Comparison of ENCODE assay signal across 1 cellular context in the genomic region with DNA sequence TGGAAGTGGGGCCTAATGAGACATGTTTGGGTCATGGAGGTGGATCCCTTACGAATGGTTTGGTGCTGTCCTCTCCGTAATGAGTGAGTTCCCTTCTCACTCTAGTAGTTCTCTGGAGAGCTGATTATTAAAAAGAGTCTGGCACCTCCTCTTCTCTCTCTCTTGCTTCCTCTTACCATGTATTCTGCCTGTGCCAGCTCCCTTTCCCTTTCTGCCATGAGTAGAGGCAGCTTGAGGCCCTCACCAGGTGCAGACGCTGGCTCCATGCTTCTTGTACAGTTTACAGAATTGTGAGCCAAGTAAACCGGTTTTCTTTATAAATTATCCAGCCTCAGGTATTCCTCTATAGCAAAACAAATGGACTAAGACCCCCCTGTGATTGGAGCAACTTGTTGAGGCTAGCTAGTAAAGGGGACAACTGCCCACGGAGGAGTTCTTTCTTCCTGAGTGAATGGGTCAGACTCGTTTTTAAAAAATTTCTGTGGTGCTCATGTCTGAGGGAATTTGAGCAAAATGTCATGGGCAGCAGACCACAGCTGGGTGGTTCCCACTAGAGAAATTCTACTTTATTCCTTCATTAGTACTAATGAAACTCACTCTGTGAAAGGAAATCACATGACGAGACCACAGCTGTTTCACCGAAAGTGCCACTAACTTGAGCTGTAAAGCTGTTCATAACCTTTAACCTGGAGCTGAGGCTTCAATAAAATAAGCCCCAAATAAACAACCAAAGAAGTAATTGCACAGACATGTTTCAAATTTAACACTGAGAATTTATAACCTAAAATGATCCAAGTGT.
A peak's percentile ranks its signal among the peaks of the same experiment; 100 is the strongest.
TF ChIP-seq lines count a peak whose summit lies in the region.

No MANE protein-coding gene starts in this region.

TF ChIP-seq in GM12878, 131 proteins besides CTCF, POLR2A, EP300 and RAD21 (continued from another document):
- TF ChIP-seq, protein P1, sequence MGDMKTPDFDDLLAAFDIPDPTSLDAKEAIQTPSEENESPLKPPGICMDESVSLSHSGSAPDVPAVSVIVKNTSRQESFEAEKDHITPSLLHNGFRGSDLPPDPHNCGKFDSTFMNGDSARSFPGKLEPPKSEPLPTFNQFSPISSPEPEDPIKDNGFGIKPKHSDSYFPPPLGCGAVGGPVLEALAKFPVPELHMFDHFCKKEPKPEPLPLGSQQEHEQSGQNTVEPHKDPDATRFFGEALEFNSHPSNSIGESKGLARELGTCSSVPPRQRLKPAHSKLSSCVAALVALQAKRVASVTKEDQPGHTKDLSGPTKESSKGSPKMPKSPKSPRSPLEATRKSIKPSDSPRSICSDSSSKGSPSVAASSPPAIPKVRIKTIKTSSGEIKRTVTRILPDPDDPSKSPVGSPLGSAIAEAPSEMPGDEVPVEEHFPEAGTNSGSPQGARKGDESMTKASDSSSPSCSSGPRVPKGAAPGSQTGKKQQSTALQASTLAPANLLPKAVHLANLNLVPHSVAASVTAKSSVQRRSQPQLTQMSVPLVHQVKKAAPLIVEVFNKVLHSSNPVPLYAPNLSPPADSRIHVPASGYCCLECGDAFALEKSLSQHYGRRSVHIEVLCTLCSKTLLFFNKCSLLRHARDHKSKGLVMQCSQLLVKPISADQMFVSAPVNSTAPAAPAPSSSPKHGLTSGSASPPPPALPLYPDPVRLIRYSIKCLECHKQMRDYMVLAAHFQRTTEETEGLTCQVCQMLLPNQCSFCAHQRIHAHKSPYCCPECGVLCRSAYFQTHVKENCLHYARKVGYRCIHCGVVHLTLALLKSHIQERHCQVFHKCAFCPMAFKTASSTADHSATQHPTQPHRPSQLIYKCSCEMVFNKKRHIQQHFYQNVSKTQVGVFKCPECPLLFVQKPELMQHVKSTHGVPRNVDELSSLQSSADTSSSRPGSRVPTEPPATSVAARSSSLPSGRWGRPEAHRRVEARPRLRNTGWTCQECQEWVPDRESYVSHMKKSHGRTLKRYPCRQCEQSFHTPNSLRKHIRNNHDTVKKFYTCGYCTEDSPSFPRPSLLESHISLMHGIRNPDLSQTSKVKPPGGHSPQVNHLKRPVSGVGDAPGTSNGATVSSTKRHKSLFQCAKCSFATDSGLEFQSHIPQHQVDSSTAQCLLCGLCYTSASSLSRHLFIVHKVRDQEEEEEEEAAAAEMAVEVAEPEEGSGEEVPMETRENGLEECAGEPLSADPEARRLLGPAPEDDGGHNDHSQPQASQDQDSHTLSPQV (IDR thresholded peaks at IDR 0.05): 0 out of 2 replicates have a peak, but pooled peaks have one; percentile 21
- TF ChIP-seq SMARCA5 (IDR thresholded peaks at IDR 0.05) (no peak), EZH2 (IDR thresholded peaks at IDR 0.05; ENCODE audit: borderline replicate concordance, control insufficient read depth, low read depth, low read length) (no peak), CBX5 (IDR thresholded peaks at IDR 0.05; ENCODE audit: low read depth) (0 out of 2 replicates have a peak, but pooled peaks have one; percentile 48), FOXM1 (IDR thresholded peaks at IDR 0.05; ENCODE audit: low read depth, low read length) (peak; percentile 19; the same call in 1 of the 2 replicates), BCL11A (IDR thresholded peaks at IDR 0.05; ENCODE audit: low read depth, low read length) (peak; percentile 91), BACH1 (IDR thresholded peaks at IDR 0.05; ENCODE audit: borderline replicate concordance) (peak; percentile 23; the same call in 1 of the 2 replicates), IKZF2 (IDR thresholded peaks at IDR 0.05) (peak; percentile 91 to 93), YBX1 (IDR thresholded peaks at IDR 0.05) (no peak), RAD51 (IDR thresholded peaks at IDR 0.05) (peak; percentile 94), EED (IDR thresholded peaks at IDR 0.05; ENCODE audit: low read depth) (peak; percentile 34; the same call in 1 of the 2 replicates), CBX3 (IDR thresholded peaks at IDR 0.05; ENCODE audit: borderline replicate concordance, low read depth) (no peak), TCF3 (IDR thresholded peaks at IDR 0.05; ENCODE audit: borderline replicate concordance, insufficient read depth, low read depth, low read length) (peak; percentile 73; the same call in 1 of the 2 replicates), CHD4 (IDR thresholded peaks at IDR 0.05) (no peak), LARP7 (IDR thresholded peaks at IDR 0.05) (no peak), CREB1 (IDR thresholded peaks at IDR 0.05; ENCODE audit: low read depth) (no peak), TCF12 (IDR thresholded peaks at IDR 0.05; ENCODE audit: low read depth, low read length) (peak; percentile 85), NFXL1 (IDR thresholded peaks at IDR 0.05; ENCODE audit: borderline replicate concordance) (no peak), STAT3 (IDR thresholded peaks at IDR 0.05; ENCODE audit: low read depth, low read length) (peak; percentile 96), BRCA1 (IDR thresholded peaks at IDR 0.05; ENCODE audit: low read depth, low read length) (no peak), CEBPB (IDR thresholded peaks at IDR 0.05; ENCODE audit: borderline replicate concordance in 1 of 2, low read depth in 2 of 2, low read length in 2 of 2) (no peak), TAF1 (IDR thresholded peaks at IDR 0.05; ENCODE audit: borderline replicate concordance, low read depth, low read length) (no peak), TARDBP (IDR thresholded peaks at IDR 0.05; ENCODE audit: borderline replicate concordance) (no peak), RFX5 (IDR thresholded peaks at IDR 0.05; ENCODE audit: low read depth, low read length) (no peak), WRNIP1 (IDR thresholded peaks at IDR 0.05; ENCODE audit: borderline replicate concordance, low read depth, low read length) (no peak), CREM (IDR thresholded peaks at IDR 0.05; ENCODE audit: low read depth) (peak; percentile 57; the same call in 1 of the 2 replicates), SREBF1 (IDR thresholded peaks at IDR 0.05; ENCODE audit: low read length) (no peak), MTA2 (IDR thresholded peaks at IDR 0.05; ENCODE audit: low read depth) (peak; percentile 98), ZNF207 (IDR thresholded peaks at IDR 0.05; ENCODE audit: borderline replicate concordance) (no peak), CBFB (IDR thresholded peaks at IDR 0.05; ENCODE audit: low read depth) (0 out of 2 replicates have a peak, but pooled peaks have one; percentile 44)
- TF ChIP-seq, protein P2, sequence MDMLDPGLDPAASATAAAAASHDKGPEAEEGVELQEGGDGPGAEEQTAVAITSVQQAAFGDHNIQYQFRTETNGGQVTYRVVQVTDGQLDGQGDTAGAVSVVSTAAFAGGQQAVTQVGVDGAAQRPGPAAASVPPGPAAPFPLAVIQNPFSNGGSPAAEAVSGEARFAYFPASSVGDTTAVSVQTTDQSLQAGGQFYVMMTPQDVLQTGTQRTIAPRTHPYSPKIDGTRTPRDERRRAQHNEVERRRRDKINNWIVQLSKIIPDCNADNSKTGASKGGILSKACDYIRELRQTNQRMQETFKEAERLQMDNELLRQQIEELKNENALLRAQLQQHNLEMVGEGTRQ (IDR thresholded peaks at IDR 0.05; ENCODE audit: borderline replicate concordance, low read depth, low read length): peak; percentile 54; the same call in 1 of the 2 replicates
- TF ChIP-seq, protein P3, sequence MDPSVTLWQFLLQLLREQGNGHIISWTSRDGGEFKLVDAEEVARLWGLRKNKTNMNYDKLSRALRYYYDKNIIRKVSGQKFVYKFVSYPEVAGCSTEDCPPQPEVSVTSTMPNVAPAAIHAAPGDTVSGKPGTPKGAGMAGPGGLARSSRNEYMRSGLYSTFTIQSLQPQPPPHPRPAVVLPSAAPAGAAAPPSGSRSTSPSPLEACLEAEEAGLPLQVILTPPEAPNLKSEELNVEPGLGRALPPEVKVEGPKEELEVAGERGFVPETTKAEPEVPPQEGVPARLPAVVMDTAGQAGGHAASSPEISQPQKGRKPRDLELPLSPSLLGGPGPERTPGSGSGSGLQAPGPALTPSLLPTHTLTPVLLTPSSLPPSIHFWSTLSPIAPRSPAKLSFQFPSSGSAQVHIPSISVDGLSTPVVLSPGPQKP (IDR thresholded peaks at IDR 0.05; ENCODE audit: low read depth, low read length): no peak
- TF ChIP-seq, protein P4, sequence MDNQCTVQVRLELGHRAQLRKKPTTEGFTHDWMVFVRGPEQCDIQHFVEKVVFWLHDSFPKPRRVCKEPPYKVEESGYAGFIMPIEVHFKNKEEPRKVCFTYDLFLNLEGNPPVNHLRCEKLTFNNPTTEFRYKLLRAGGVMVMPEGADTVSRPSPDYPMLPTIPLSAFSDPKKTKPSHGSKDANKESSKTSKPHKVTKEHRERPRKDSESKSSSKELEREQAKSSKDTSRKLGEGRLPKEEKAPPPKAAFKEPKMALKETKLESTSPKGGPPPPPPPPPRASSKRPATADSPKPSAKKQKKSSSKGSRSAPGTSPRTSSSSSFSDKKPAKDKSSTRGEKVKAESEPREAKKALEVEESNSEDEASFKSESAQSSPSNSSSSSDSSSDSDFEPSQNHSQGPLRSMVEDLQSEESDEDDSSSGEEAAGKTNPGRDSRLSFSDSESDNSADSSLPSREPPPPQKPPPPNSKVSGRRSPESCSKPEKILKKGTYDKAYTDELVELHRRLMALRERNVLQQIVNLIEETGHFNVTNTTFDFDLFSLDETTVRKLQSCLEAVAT (IDR thresholded peaks at IDR 0.05): 0 out of 2 replicates have a peak, but pooled peaks have one; percentile 35
- TF ChIP-seq, protein P5, sequence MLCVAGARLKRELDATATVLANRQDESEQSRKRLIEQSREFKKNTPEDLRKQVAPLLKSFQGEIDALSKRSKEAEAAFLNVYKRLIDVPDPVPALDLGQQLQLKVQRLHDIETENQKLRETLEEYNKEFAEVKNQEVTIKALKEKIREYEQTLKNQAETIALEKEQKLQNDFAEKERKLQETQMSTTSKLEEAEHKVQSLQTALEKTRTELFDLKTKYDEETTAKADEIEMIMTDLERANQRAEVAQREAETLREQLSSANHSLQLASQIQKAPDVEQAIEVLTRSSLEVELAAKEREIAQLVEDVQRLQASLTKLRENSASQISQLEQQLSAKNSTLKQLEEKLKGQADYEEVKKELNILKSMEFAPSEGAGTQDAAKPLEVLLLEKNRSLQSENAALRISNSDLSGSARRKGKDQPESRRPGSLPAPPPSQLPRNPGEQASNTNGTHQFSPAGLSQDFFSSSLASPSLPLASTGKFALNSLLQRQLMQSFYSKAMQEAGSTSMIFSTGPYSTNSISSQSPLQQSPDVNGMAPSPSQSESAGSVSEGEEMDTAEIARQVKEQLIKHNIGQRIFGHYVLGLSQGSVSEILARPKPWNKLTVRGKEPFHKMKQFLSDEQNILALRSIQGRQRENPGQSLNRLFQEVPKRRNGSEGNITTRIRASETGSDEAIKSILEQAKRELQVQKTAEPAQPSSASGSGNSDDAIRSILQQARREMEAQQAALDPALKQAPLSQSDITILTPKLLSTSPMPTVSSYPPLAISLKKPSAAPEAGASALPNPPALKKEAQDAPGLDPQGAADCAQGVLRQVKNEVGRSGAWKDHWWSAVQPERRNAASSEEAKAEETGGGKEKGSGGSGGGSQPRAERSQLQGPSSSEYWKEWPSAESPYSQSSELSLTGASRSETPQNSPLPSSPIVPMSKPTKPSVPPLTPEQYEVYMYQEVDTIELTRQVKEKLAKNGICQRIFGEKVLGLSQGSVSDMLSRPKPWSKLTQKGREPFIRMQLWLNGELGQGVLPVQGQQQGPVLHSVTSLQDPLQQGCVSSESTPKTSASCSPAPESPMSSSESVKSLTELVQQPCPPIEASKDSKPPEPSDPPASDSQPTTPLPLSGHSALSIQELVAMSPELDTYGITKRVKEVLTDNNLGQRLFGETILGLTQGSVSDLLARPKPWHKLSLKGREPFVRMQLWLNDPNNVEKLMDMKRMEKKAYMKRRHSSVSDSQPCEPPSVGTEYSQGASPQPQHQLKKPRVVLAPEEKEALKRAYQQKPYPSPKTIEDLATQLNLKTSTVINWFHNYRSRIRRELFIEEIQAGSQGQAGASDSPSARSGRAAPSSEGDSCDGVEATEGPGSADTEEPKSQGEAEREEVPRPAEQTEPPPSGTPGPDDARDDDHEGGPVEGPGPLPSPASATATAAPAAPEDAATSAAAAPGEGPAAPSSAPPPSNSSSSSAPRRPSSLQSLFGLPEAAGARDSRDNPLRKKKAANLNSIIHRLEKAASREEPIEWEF (IDR thresholded peaks at IDR 0.05; ENCODE audit: insufficient replicate concordance, low read depth, low read length): peak; percentile 63
